ENCODE assay signal across 9 cellular contexts in the genomic region with DNA sequence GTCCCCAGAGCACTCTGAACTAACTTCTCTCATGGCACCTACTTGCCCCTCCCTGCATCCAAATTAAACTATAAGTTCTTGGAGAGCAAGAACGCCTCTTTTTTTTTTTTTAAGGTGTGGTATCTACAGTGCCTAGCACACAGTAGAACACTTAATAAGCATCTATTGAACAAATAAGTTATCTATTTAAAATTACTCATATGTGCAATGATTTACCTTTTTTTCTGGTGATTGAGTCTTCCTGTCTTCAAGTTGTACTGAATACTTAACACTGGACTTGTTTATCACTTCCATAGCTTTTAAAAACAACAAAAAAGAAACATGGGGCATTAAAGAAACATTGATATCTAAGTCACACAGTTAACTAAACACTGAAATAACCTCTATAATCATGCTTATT.
"Had no signal": no experiment of that assay in that cellular context is flagged by ENCODE, and none has a peak within 500 bp of the region (broad histone marks: within the 10 kb centered on the region; RNA-seq: fewer than 3 reads in every experiment).

No MANE protein-coding gene starts in this region.

- H2AFZ ChIP-seq: GM23248 had no signal

- H3K36me3 ChIP-seq: HAP-1 had no signal

- H3K9me3 ChIP-seq: HAP-1 had no signal

- H3K4me3 Mint-ChIP-seq: HFFc6, IgD-negative memory B cell had no signal

- H3K9me3 Mint-ChIP-seq: HFFc6, IgD-negative memory B cell had no signal

- H3K4me3 ChIP-seq: GM23248, HAP-1 had no signal

- DNase-seq: GM23248, GOT3, H7, HFFc6, KBM-7 had no signal

- H3K9ac ChIP-seq: GM23248 had no signal

- H3K36me3 Mint-ChIP-seq: IgD-negative memory B cell had no signal

- H3K27ac Mint-ChIP-seq: HFFc6, IgD-negative memory B cell had no signal

- FAIRE-seq: HepG2 had no signal

- H3K27ac ChIP-seq: GM23248, HL-60 had no signal

- H3K4me1 Mint-ChIP-seq: IgD-negative memory B cell had no signal

- H3K27me3 Mint-ChIP-seq: IgD-negative memory B cell had no signal
